ENCODE assay signal across 9 cellular contexts in the genomic region with DNA sequence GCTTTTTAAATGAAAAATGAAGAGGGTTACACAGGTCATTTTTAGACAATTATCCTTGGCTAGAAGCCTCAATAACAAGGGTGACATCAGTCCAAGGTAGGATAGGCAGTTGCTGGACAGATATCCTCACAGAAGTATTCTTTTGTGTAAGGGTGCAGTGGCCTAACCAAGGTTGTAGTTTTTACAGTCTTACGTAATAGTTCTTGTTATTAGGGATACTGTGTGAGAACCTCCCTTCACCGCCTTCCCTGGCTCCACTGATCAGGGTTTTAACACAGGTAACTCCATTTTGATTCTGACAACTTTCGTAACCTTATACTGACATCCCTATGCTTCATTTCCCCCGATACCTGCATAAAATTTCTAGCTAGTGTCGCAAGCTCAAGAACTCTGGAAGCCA. TPM values are rescaled to one million over a fixed set of nuclear protein-coding genes. Genes with fewer than 3 reads are reported as not detected.
"Had no signal": no experiment of that assay in that cellular context is flagged by ENCODE, and none has a peak within 500 bp of the region (broad histone marks: within the 10 kb centered on the region; RNA-seq: fewer than 3 reads in every experiment).

No MANE protein-coding gene starts in this region.

- H3K4me1 ChIP-seq: HAP-1 had no signal

- H3K4me3 ChIP-seq: GM23338, HAP-1 had no signal

- ATAC-seq: GM23338, HCT116 had no signal

- H3K4me2 ChIP-seq: GM23338 had no signal

- DNase-seq: H7, HFFc6, KG1 had no signal

- H3K36me3 ChIP-seq: HAP-1 had no signal

- H2AFZ ChIP-seq: GM23338 had no signal

- H3K9me3 ChIP-seq: HAP-1 had no signal

RNA-seq across cellular contexts. Expression of a gene that starts 8.7 kb away (rescaled TPM):
- total RNA-seq: GM23338, H4, H7, HT-29 had no signal
- polyA plus RNA-seq: IgD-negative memory B cell had no signal

RNA-seq across cellular contexts. Expression of a gene that starts 44.1 kb away (rescaled TPM):
- total RNA-seq: H4, HFFc6, HT-29 had no signal
- polyA plus RNA-seq: IgD-negative memory B cell had no signal
